In genomic region chr14:72045885-72046284, GRCh38 we compare ENCODE assay signal across 7 cellular contexts.
"Had no signal": no experiment of that assay in that cellular context is flagged by ENCODE, and none has a peak within 500 bp of the region (broad histone marks: within the 10 kb centered on the region; RNA-seq: fewer than 3 reads in every experiment).

No MANE protein-coding gene starts in this region.

- FAIRE-seq: G401.6, GM12878, GM12891, GM18507, GM19239 had no signal

- DNase-seq: GDM1, GF-D8 had no signal

- ATAC-seq: GM12878 had no signal

- H3K4me3 ChIP-seq: GM12878 had no signal
